In genomic region chr2:232230557-232230956, GRCh38 we compare ENCODE assay signal across 8 cellular contexts.
DNase-seq lines count a peak whose midpoint lies in the region; ATAC-seq and TF ChIP-seq lines count a peak whose summit lies in the region.

No MANE protein-coding gene starts in this region.

- peak; percentile 59 for DNase-seq in ELF-1 (ENCODE audit: low read depth, low spot score)
- DNase-seq in Jurkat, Clone E6-1 (ENCODE audit: low read depth, low spot score), result peak; percentile 54
- DNase-seq in astrocyte of the cerebellum (ENCODE audit: low read depth), result no peak
- DNase-seq in mucosa of descending colon, result peak in 1 of 3 donors; percentile 60
- DNase-seq in GOT3 (lab: John Stamatoyannopoulos, UW), result no peak
- no peak for DNase-seq in anterior cingulate cortex (lab: John Stamatoyannopoulos, UW)
- no peak for DNase-seq in uterus

- no peak overlapping the region for H3K27ac ChIP-seq in uterus

- in situ Hi-C loops in astrocyte of the cerebellum (cut with HindIII; ENCODE audit: low sequenced_read_pairs), result no loop called here

- intact Hi-C loops in mucosa of descending colon (cut with DNase I, micrococcal nuclease) (no loop called here), uterus (cut with DNase I; ENCODE audit: low total_unique reads) (no loop called here)

- ATAC-seq in mucosa of descending colon (peak; percentile 37), GM19463 (IDR thresholded peaks at IDR 0.05; ENCODE audit: unreplicated experiment) (no peak)

- no peak overlapping the region for H3K4me3 ChIP-seq in Jurkat, Clone E6-1 (ENCODE audit: low read length)
- H3K4me3 ChIP-seq in astrocyte of the cerebellum (ENCODE audit: low read depth, low read length), result no peak overlapping the region
- H3K4me3 ChIP-seq in mucosa of descending colon, result no peak overlapping the region
- H3K4me3 ChIP-seq in uterus, result no peak overlapping the region

- H3K9me3 ChIP-seq in mucosa of descending colon (no peaks in the 10 kb centered on the region), uterus (no peaks in the 10 kb centered on the region)

- H3K4me1 ChIP-seq in mucosa of descending colon (ENCODE audit: low read depth) (peaks cover 8% of the 10 kb centered on the region), uterus (no peaks in the 10 kb centered on the region)

- H3K27me3 ChIP-seq in uterus, result no peaks in the 10 kb centered on the region

- no peaks in the 10 kb centered on the region for H3K36me3 ChIP-seq in mucosa of descending colon (ENCODE audit: low read depth)
- H3K36me3 ChIP-seq in uterus, result no peaks in the 10 kb centered on the region

- no peak for TF ChIP-seq POLR2A in uterus (IDR thresholded peaks at IDR 0.05)

- TF ChIP-seq CTCF in astrocyte of the cerebellum (IDR thresholded peaks at IDR 0.05; ENCODE audit: low read depth, low read length, missing control alignments) (peak; percentile 24), mucosa of descending colon (IDR thresholded peaks at IDR 0.05) (no peak), uterus (IDR thresholded peaks at IDR 0.05) (no peak)

Comparison
In these comparisons a context has a peak if more than half of its experiments do, and no peak if none do; other contexts are left out.
1. DNase-seq: peak in ELF-1 (single experiment) and Jurkat, Clone E6-1 (single experiment); none in astrocyte of the cerebellum (single experiment), GOT3 (single experiment), anterior cingulate cortex (0 of 58) and uterus (0 of 2).